9 cellular contexts compared by ENCODE assay signal in the genomic region with DNA sequence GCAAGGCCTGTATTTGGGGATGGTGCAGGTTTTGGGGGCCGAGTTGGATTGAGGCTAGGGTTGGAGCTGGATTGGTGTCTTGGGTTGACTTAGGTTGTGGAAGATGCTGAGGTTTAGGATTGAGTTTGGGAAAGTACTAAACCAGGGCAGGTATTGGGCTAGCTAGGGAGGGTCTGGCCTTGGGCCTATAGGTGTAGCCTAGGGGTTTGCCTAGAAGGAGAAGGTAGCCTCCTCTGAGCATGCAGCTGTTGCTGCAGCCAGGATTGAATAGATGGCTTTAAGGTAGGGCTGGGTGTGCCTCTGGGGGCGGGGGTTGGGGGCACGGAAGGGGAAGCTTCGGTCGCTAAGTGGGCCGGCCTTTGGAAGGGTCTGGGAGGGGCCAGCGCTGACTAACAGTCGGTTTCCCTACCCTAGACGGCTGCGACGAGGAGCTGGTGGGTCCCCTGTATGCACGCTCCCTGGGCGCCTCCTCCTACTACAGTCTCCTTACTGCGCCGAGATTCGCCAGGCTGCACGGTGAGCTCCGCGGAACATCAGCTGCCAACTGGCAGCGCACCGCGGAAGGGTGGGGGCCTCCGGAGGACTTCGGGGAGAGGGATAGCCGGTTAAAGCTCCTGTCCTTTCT. TPM values are rescaled to one million over a fixed set of nuclear protein-coding genes. Genes with fewer than 3 reads are reported as not detected.
DNase-seq lines count a peak whose midpoint lies in the region; ATAC-seq and TF ChIP-seq lines count a peak whose summit lies in the region.
"Had no signal": no experiment of that assay in that cellular context is flagged by ENCODE, and none has a peak within 500 bp of the region (broad histone marks: within the 10 kb centered on the region; RNA-seq: fewer than 3 reads in every experiment).

No MANE protein-coding gene starts in this region.

- no peaks in the 10 kb centered on the region for H3K9me3 ChIP-seq in lower lobe of right lung
- no peaks in the 10 kb centered on the region for H3K9me3 ChIP-seq in vagina

- H3K27me3 ChIP-seq in lower lobe of right lung (ENCODE audit: low read depth) (no peaks in the 10 kb centered on the region), vagina (no peaks in the 10 kb centered on the region)

- ATAC-seq in natural killer cell (no peak), lower lobe of right lung (peak; percentile 13 to 22)
- ATAC-seq in natural killer cell treated with Interleukin-12 subunit alpha and Interleukin-12 subunit beta and Interleukin-15 and Interleukin-18, amount 100 ng/mL, for 72 hours, result no peak

- H3K4me3 ChIP-seq in lower lobe of right lung, result peak overlapping the region; percentile 47
- H3K4me3 ChIP-seq in vagina, result peak overlapping the region; percentile 42 to 59

- H3K4me1 ChIP-seq in lower lobe of right lung (peaks cover 55% of the 10 kb centered on the region), vagina (peaks cover 58% of the 10 kb centered on the region)

- H3K27ac Mint-ChIP-seq in natural killer cell, result no peak overlapping the region
- H3K27ac Mint-ChIP-seq in natural killer cell treated with Interleukin-12 subunit alpha and Interleukin-12 subunit beta and Interleukin-15 and Interleukin-18, amount 100 ng/mL, for 72 hours, result no peak overlapping the region

- DNase-seq in natural killer cell (no peak), cerebellum (ENCODE audit: low spot score) (peak; percentile 73), lower lobe of right lung (peak; percentile 71), vagina (ENCODE audit: extremely low spot score in 2 of 2) (no peak), A172 (ENCODE audit: low spot score) (no peak), SKM-1 treated with dmso at 0.1 percent for 144 hours (lab: John Stamatoyannopoulos, UW; ENCODE audit: unreplicated experiment) (no peak), COLO668 (lab: John Stamatoyannopoulos, UW; ENCODE audit: unreplicated experiment) (no peak)
- no peak for DNase-seq in natural killer cell treated with Interleukin-12 subunit alpha and Interleukin-12 subunit beta and Interleukin-15 and Interleukin-18, amount 100 ng/mL, for 72 hours (ENCODE audit: low spot score)
- DNase-seq: NK-92 treated with Interleukin-12 subunit alpha and Interleukin-12 subunit beta, amount 100 ng/mL, for 24 hours had no signal

- TF ChIP-seq POLR2A in vagina (IDR thresholded peaks at IDR 0.05), result no peak

- peaks cover 17 to 39% of the 10 kb centered on the region in 2 donors for H3K4me1 Mint-ChIP-seq in natural killer cell
- H3K4me1 Mint-ChIP-seq in natural killer cell treated with Interleukin-12 subunit alpha and Interleukin-12 subunit beta and Interleukin-15 and Interleukin-18, amount 100 ng/mL, for 72 hours (ENCODE audit: low read depth in 2 of 2), result peaks cover 28 to 30% of the 10 kb centered on the region in 2 donors

- H3K27me3 Mint-ChIP-seq in natural killer cell (ENCODE audit: low read depth in 2 of 2), result peaks cover 34 to 37% of the 10 kb centered on the region in 2 donors
- peaks cover 32 to 46% of the 10 kb centered on the region in 2 donors for H3K27me3 Mint-ChIP-seq in natural killer cell treated with Interleukin-12 subunit alpha and Interleukin-12 subunit beta and Interleukin-15 and Interleukin-18, amount 100 ng/mL, for 72 hours

- no peaks in the 10 kb centered on the region for H3K9me3 Mint-ChIP-seq in natural killer cell
- no peaks in the 10 kb centered on the region for H3K9me3 Mint-ChIP-seq in natural killer cell treated with Interleukin-12 subunit alpha and Interleukin-12 subunit beta and Interleukin-15 and Interleukin-18, amount 100 ng/mL, for 72 hours

- peaks cover 7% of the 10 kb centered on the region for H3K36me3 ChIP-seq in lower lobe of right lung
- H3K36me3 ChIP-seq in vagina, result no peaks in the 10 kb centered on the region

- peak overlapping the region; percentile 21 for H3K4me3 Mint-ChIP-seq in natural killer cell
- no peak overlapping the region for H3K4me3 Mint-ChIP-seq in natural killer cell treated with Interleukin-12 subunit alpha and Interleukin-12 subunit beta and Interleukin-15 and Interleukin-18, amount 100 ng/mL, for 72 hours

- H3K27ac ChIP-seq in lower lobe of right lung, result no peak overlapping the region
- peak overlapping the region; percentile 84 for H3K27ac ChIP-seq in vagina

- no peaks in the 10 kb centered on the region for H3K36me3 Mint-ChIP-seq in natural killer cell
- H3K36me3 Mint-ChIP-seq in natural killer cell treated with Interleukin-12 subunit alpha and Interleukin-12 subunit beta and Interleukin-15 and Interleukin-18, amount 100 ng/mL, for 72 hours, result no peaks in the 10 kb centered on the region

- intact Hi-C loops in natural killer cell (cut with micrococcal nuclease), result no loop called here
- intact Hi-C loops in lower lobe of right lung (cut with DNase I), result no loop called here
- intact Hi-C loops in vagina (cut with DNase I), result no loop called here

- TF ChIP-seq CTCF in natural killer cell (IDR thresholded peaks at IDR 0.05), result no peak
- no peak for TF ChIP-seq CTCF in lower lobe of right lung (IDR thresholded peaks at IDR 0.05)
- TF ChIP-seq CTCF in vagina (IDR thresholded peaks at IDR 0.05), result no peak

RNA-seq across cellular contexts. Expression of a gene that starts 1.2 kb away (rescaled TPM):
- total RNA-seq in natural killer cell, result under 1 TPM; 0.33 to 0.85 (median 0.39) TPM
- under 1 TPM; 0.17 to 0.39 TPM for total RNA-seq in natural killer cell treated with Interleukin-12 subunit alpha and Interleukin-12 subunit beta and Interleukin-15 and Interleukin-18, amount 100 ng/mL, for 72 hours
- total RNA-seq in cerebellum, result 13.0 TPM
- total RNA-seq in lower lobe of right lung, result 9.0 TPM
- total RNA-seq in vagina, result 5.9 TPM
- total RNA-seq in A172 (2014; rRNA removed; shearing (Covaris generic)), result 19.2 and 20.8 TPM in 2 replicates

RNA-seq across cellular contexts. Expression of a gene that starts 1.9 kb away (rescaled TPM):
- total RNA-seq in natural killer cell (1 to 10 TPM; 1.2 to 2.6 (median 1.2) TPM), cerebellum (0.91 TPM), lower lobe of right lung (1.4 TPM), vagina (3.2 TPM)
- not detected for total RNA-seq in natural killer cell treated with Interleukin-12 subunit alpha and Interleukin-12 subunit beta and Interleukin-15 and Interleukin-18, amount 100 ng/mL, for 72 hours
- 2.7 and 3.6 TPM in 2 replicates for total RNA-seq in A172 (2014; rRNA removed; shearing (Covaris generic))

RNA-seq across cellular contexts. Expression of a gene that starts 6.7 kb away (rescaled TPM):
- total RNA-seq in natural killer cell (1 to 10 TPM in 1 of 3 donors, under 1 TPM in 2; 0.14 to 1.8 (median 0.26) TPM), cerebellum (5.0 TPM), lower lobe of right lung (18.3 TPM), vagina (44.9 TPM)
- total RNA-seq in natural killer cell treated with Interleukin-12 subunit alpha and Interleukin-12 subunit beta and Interleukin-15 and Interleukin-18, amount 100 ng/mL, for 72 hours, result under 1 TPM in 1 of 2 donors, not detected in 1; 0.73 TPM
- total RNA-seq in A172 (2014; rRNA removed; shearing (Covaris generic)), result 32.8 and 37.0 TPM in 2 replicates

RNA-seq across cellular contexts. Expression of a gene that starts 24.4 kb away (rescaled TPM):
- total RNA-seq in natural killer cell (10 to 100 TPM in 1 of 3 donors, 1 to 10 TPM in 2; 7.8 to 14.2 (median 9.6) TPM), cerebellum (13.8 TPM), lower lobe of right lung (16.8 TPM), vagina (44.7 TPM)
- 1 to 10 TPM; 3.9 to 8.0 TPM for total RNA-seq in natural killer cell treated with Interleukin-12 subunit alpha and Interleukin-12 subunit beta and Interleukin-15 and Interleukin-18, amount 100 ng/mL, for 72 hours
- 21.8 and 34.1 TPM in 2 replicates for total RNA-seq in A172 (2014; rRNA removed; shearing (Covaris generic))

Comparison
In these comparisons a context has a peak if more than half of its experiments do, and no peak if none do; other contexts are left out.
1. ATAC-seq: peak in lower lobe of right lung (2 of 2); none in natural killer cell (0 of 3) and natural killer cell treated with Interleukin-12 subunit alpha and Interleukin-12 subunit beta and Interleukin-15 and Interleukin-18, amount 100 ng/mL, for 72 hours (0 of 2).
2. DNase-seq: peak in cerebellum (single experiment) and lower lobe of right lung (single experiment); none in natural killer cell (single experiment), natural killer cell treated with Interleukin-12 subunit alpha and Interleukin-12 subunit beta and Interleukin-15 and Interleukin-18, amount 100 ng/mL, for 72 hours (single experiment), vagina (0 of 2), A172 (single experiment), SKM-1 treated with dmso at 0.1 percent for 144 hours (single experiment) and COLO668 (single experiment).